10 cellular contexts compared by ENCODE assay signal in genomic region chr6:158879180-158879579, GRCh38.
A peak's percentile ranks its signal among the peaks of the same experiment; 100 is the strongest.
DNase-seq lines count a peak whose midpoint lies in the region; ATAC-seq and TF ChIP-seq lines count a peak whose summit lies in the region.
"Had no signal": no experiment of that assay in that cellular context is flagged by ENCODE, and none has a peak within 500 bp of the region (broad histone marks: within the 10 kb centered on the region; RNA-seq: fewer than 3 reads in every experiment).

No MANE protein-coding gene starts in this region.

- H2AFZ ChIP-seq in MM.1S (ENCODE audit: low read length) = no peak overlapping the region

- no peak overlapping the region for H3K9ac ChIP-seq in MM.1S (ENCODE audit: low read length)

- H3K27ac ChIP-seq in MM.1S (ENCODE audit: low read length) = no peak overlapping the region

- no peaks in the 10 kb centered on the region for H3K36me3 ChIP-seq in MM.1S (replicated peaks; ENCODE audit: insufficient read depth, low read length)

- H3K79me2 ChIP-seq in MM.1S (ENCODE audit: low read length) = no peaks in the 10 kb centered on the region

- H3K4me1 ChIP-seq in MM.1S (ENCODE audit: low read length) = no peaks in the 10 kb centered on the region

- no peaks in the 10 kb centered on the region for H4K20me1 ChIP-seq in MM.1S (ENCODE audit: insufficient read depth, low read length)

- H3K9me2 ChIP-seq in MM.1S (replicated peaks; ENCODE audit: insufficient read depth, low read length) = no peaks in the 10 kb centered on the region

- no peaks in the 10 kb centered on the region for H3K27me3 ChIP-seq in MM.1S (replicated peaks; ENCODE audit: insufficient read depth, low read length)

- no peak overlapping the region for H3K4me2 ChIP-seq in MM.1S (ENCODE audit: low read depth, low read length)

- H3K9me3 ChIP-seq in MM.1S (replicated peaks; ENCODE audit: insufficient read depth, low read length) = no peaks in the 10 kb centered on the region

- no peaks in the 10 kb centered on the region for H3F3A ChIP-seq in MM.1S (ENCODE audit: insufficient read depth, low read length)

- DNase-seq in GM12864 (ENCODE audit: low read depth) (peak; percentile 27), NCI-H226 (peak; percentile 66), retinal pigment epithelial cell (ENCODE audit: low read depth) (peak; percentile 98), COR-L47 (lab: John Stamatoyannopoulos, UW) (no peak), MM.1S (no peak)
- peak; percentile 63 to 78 for DNase-seq in activated naive CD4-positive, alpha-beta T cell treated with anti-CD3 and anti-CD28 coated beads, Interleukin-2, amount 50 U/mL, for 72 hours (ENCODE audit: low spot score in 2 of 2)
- DNase-seq: NCI-H1092 treated with DMSO at 0.1 percent for 48 hours, small intestine had no signal

- peaks cover 0 to 24% of the 10 kb centered on the region in 2 donors for H3K36me3 Mint-ChIP-seq in activated naive CD4-positive, alpha-beta T cell treated with anti-CD3 and anti-CD28 coated beads, Interleukin-2, amount 50 U/mL, for 72 hours

- TF ChIP-seq CTCF in GM12864 (IDR thresholded peaks at IDR 0.05; ENCODE audit: low read depth, low read length, missing control alignments) (no peak), retinal pigment epithelial cell (conservative IDR thresholded peaks at IDR 0.05; ENCODE audit: low read depth, low read length) (no peak), MM.1S (IDR thresholded peaks at IDR 0.05; ENCODE audit: low read length) (no peak)

- peak overlapping the region; percentile 68 to 72 for H3K27ac Mint-ChIP-seq in activated naive CD4-positive, alpha-beta T cell treated with anti-CD3 and anti-CD28 coated beads, Interleukin-2, amount 50 U/mL, for 72 hours

- no peak overlapping the region for H3K4me3 ChIP-seq in GM12864 (ENCODE audit: low read depth, low read length)
- no peak overlapping the region for H3K4me3 ChIP-seq in retinal pigment epithelial cell (ENCODE audit: low read length)
- H3K4me3 ChIP-seq in MM.1S (ENCODE audit: low read length) = no peak overlapping the region

- peaks cover 4 to 7% of the 10 kb centered on the region in 2 donors for H3K9me3 Mint-ChIP-seq in activated naive CD4-positive, alpha-beta T cell treated with anti-CD3 and anti-CD28 coated beads, Interleukin-2, amount 50 U/mL, for 72 hours

- ATAC-seq in activated naive CD4-positive, alpha-beta T cell treated with anti-CD3 and anti-CD28 coated beads, Interleukin-2, amount 50 U/mL, for 72 hours = peak; percentile 99
- no peak for ATAC-seq in SK-N-SH treated with all-trans-retinoic acid at 6 μM for 48 hours
- no peak for ATAC-seq in esophagus mucosa

TF ChIP-seq in SK-N-SH treated with all-trans-retinoic acid at 6 μM for 48 hours, 23 proteins besides CTCF, POLR2A, EP300 and RAD21:
- TF ChIP-seq TOX (CRISPR knock-in tag; IDR thresholded peaks at IDR 0.05; ENCODE audit: borderline replicate concordance) = no peak
- TF ChIP-seq ZNF8 (CRISPR knock-in tag; IDR thresholded peaks at IDR 0.05) = no peak
- TF ChIP-seq CREB5 (CRISPR knock-in tag; IDR thresholded peaks at IDR 0.05; ENCODE audit: low read depth) = no peak
- no peak for TF ChIP-seq ZFP3 (CRISPR knock-in tag; IDR thresholded peaks at IDR 0.05)
- no peak for TF ChIP-seq BACH2 (CRISPR knock-in tag; IDR thresholded peaks at IDR 0.05; ENCODE audit: borderline replicate concordance)
- no peak for TF ChIP-seq ZNF70 (CRISPR knock-in tag; IDR thresholded peaks at IDR 0.05)
- TF ChIP-seq TCF4 (CRISPR knock-in tag; IDR thresholded peaks at IDR 0.05; ENCODE audit: borderline replicate concordance) = no peak
- TF ChIP-seq CSRNP3 (CRISPR knock-in tag; IDR thresholded peaks at IDR 0.05) = no peak
- no peak for TF ChIP-seq POU6F1 (CRISPR knock-in tag; IDR thresholded peaks at IDR 0.05; ENCODE audit: borderline replicate concordance, low read depth)
- no peak for TF ChIP-seq GLIS3 (CRISPR knock-in tag; IDR thresholded peaks at IDR 0.05)
- no peak for TF ChIP-seq ZNF565 (CRISPR knock-in tag; conservative IDR thresholded peaks at IDR 0.05; ENCODE audit: low read depth)
- no peak for TF ChIP-seq TSHZ2 (CRISPR knock-in tag; IDR thresholded peaks at IDR 0.05)
- no peak for TF ChIP-seq ARNTL (CRISPR knock-in tag; IDR thresholded peaks at IDR 0.05; ENCODE audit: borderline replicate concordance, low read depth)
- TF ChIP-seq RARB (CRISPR knock-in tag; IDR thresholded peaks at IDR 0.05) = no peak
- TF ChIP-seq PPARA (CRISPR knock-in tag; IDR thresholded peaks at IDR 0.05; ENCODE audit: borderline replicate concordance) = no peak
- TF ChIP-seq ISL1 (CRISPR knock-in tag; IDR thresholded peaks at IDR 0.05) = no peak
- no peak for TF ChIP-seq ZFP30 (CRISPR knock-in tag; IDR thresholded peaks at IDR 0.05)

Comparison
In these comparisons a context has a peak if more than half of its experiments do, and no peak if none do; other contexts are left out.
1. DNase-seq: peak in GM12864 (single experiment), NCI-H226 (single experiment), activated naive CD4-positive, alpha-beta T cell treated with anti-CD3 and anti-CD28 coated beads, Interleukin-2, amount 50 U/mL, for 72 hours (2 of 2) and retinal pigment epithelial cell (single experiment); none in COR-L47 (single experiment) and MM.1S (single experiment).
2. ATAC-seq: peak in activated naive CD4-positive, alpha-beta T cell treated with anti-CD3 and anti-CD28 coated beads, Interleukin-2, amount 50 U/mL, for 72 hours (2 of 2); none in SK-N-SH treated with all-trans-retinoic acid at 6 μM for 48 hours (single experiment) and esophagus mucosa (single experiment).